In genomic region chr9:125511780-125512179, GRCh38 we compare ENCODE assay signal across 15 cellular contexts.
DNase-seq lines count a peak whose midpoint lies in the region; ATAC-seq and TF ChIP-seq lines count a peak whose summit lies in the region.
"Had no signal": no experiment of that assay in that cellular context is flagged by ENCODE, and none has a peak within 500 bp of the region (broad histone marks: within the 10 kb centered on the region; RNA-seq: fewer than 3 reads in every experiment).

No MANE protein-coding gene starts in this region.

- no peaks in the 10 kb centered on the region for H3K27me3 ChIP-seq in left ventricle myocardium inferior (ENCODE audit: low read depth)
- H3K27me3 ChIP-seq in right cardiac atrium (ENCODE audit: control insufficient read depth, insufficient read depth) = no peaks in the 10 kb centered on the region
- no peaks in the 10 kb centered on the region for H3K27me3 ChIP-seq in breast epithelium
- H3K27me3 ChIP-seq in muscle layer of colon (ENCODE audit: control insufficient read depth in 1 of 2, insufficient read depth in 2 of 2, low read length in 2 of 2) = no peaks in the 10 kb centered on the region
- H3K27me3 ChIP-seq: BLaER1 treated with 17β-estradiol and CSF1 and Interleukin-3, amounts not matched to agents 10 nM and 100 nM had no signal

- H3K9ac ChIP-seq in muscle layer of colon (ENCODE audit: low read length) = no peak overlapping the region
- H3K9ac ChIP-seq: BLaER1 treated with 17β-estradiol and CSF1 and Interleukin-3, amounts not matched to agents 10 nM and 100 nM had no signal

- DNase-seq in left ventricle myocardium inferior (no peak), right cardiac atrium (no peak), breast epithelium (ENCODE audit: low spot score in 2 of 2) (no peak), HK-2 (ENCODE audit: unreplicated experiment) (no peak), NCI-H2081 (lab: John Stamatoyannopoulos, UW) (no peak), NCI-H2227 treated with DMSO at 0.1 percent for 48 hours (lab: John Stamatoyannopoulos, UW) (no peak)
- no peak for DNase-seq in activated naive CD8-positive, alpha-beta T cell treated with anti-CD3 and anti-CD28 coated beads for 36 hours
- DNase-seq: anterior cingulate cortex; cerebellar nuclear complex; NCI-H1436 treated with DMSO at 0.1 percent for 48 hours; stimulated activated CD8-positive, alpha-beta memory T cell treated with anti-CD3 and anti-CD28 coated beads, Interleukin-4, amount 100 ng/mL, for 48 hours had no signal

- no peaks in the 10 kb centered on the region for H3K9me3 Mint-ChIP-seq in activated naive CD8-positive, alpha-beta T cell treated with anti-CD3 and anti-CD28 coated beads for 36 hours

- no peak overlapping the region for H3K4me3 Mint-ChIP-seq in activated naive CD8-positive, alpha-beta T cell treated with anti-CD3 and anti-CD28 coated beads for 36 hours

- peak overlapping the region; percentile 76 for H3K27ac ChIP-seq in left ventricle myocardium inferior (replicated peaks)
- no peak overlapping the region for H3K27ac ChIP-seq in right cardiac atrium (ENCODE audit: low read length)
- H3K27ac ChIP-seq in breast epithelium = peak overlapping the region; percentile 11 to 66
- peak overlapping the region; percentile 77 for H3K27ac ChIP-seq in muscle layer of colon (ENCODE audit: low read depth, low read length)
- H3K27ac ChIP-seq: A549; BLaER1 treated with 17β-estradiol and CSF1 and Interleukin-3, amounts not matched to agents 10 nM and 100 nM; PC-9 had no signal

- H3K4me1 ChIP-seq in left ventricle myocardium inferior = peaks cover 74% of the 10 kb centered on the region
- H3K4me1 ChIP-seq in right cardiac atrium (ENCODE audit: control insufficient read depth, insufficient read depth, low read length) = peaks cover 6% of the 10 kb centered on the region
- H3K4me1 ChIP-seq in breast epithelium = peaks cover 0 to 3% of the 10 kb centered on the region in 2 donors
- peaks cover 47% of the 10 kb centered on the region for H3K4me1 ChIP-seq in muscle layer of colon (ENCODE audit: insufficient read depth, low read length)
- H3K4me1 ChIP-seq: BLaER1 treated with 17β-estradiol and CSF1 and Interleukin-3, amounts not matched to agents 10 nM and 100 nM had no signal

- peaks cover 15% of the 10 kb centered on the region for H3K4me1 Mint-ChIP-seq in activated naive CD8-positive, alpha-beta T cell treated with anti-CD3 and anti-CD28 coated beads for 36 hours

- TF ChIP-seq POLR2A in breast epithelium (IDR thresholded peaks at IDR 0.05) = no peak

- intact Hi-C loops in left ventricle myocardium inferior (cut with micrococcal nuclease) = no loop called here
- intact Hi-C loops in right cardiac atrium (cut with DNase I) = no loop called here
- intact Hi-C loops in breast epithelium (cut with DNase I; ENCODE audit: low total_unique reads) = no loop called here

- H3K36me3 ChIP-seq in left ventricle myocardium inferior = no peaks in the 10 kb centered on the region
- no peaks in the 10 kb centered on the region for H3K36me3 ChIP-seq in breast epithelium
- no peaks in the 10 kb centered on the region for H3K36me3 ChIP-seq in muscle layer of colon (ENCODE audit: insufficient read depth, low read length)

- H3K9me3 ChIP-seq in left ventricle myocardium inferior (replicated peaks) (no peaks in the 10 kb centered on the region), right cardiac atrium (ENCODE audit: control insufficient read depth, low read length) (no peaks in the 10 kb centered on the region), breast epithelium (no peaks in the 10 kb centered on the region), muscle layer of colon (ENCODE audit: low read length) (no peaks in the 10 kb centered on the region)
- H3K9me3 ChIP-seq: A549; BLaER1 treated with 17β-estradiol and CSF1 and Interleukin-3, amounts not matched to agents 10 nM and 100 nM had no signal

- no peaks in the 10 kb centered on the region for H3K27me3 Mint-ChIP-seq in activated naive CD8-positive, alpha-beta T cell treated with anti-CD3 and anti-CD28 coated beads for 36 hours

- no peak overlapping the region for H3K27ac Mint-ChIP-seq in activated naive CD8-positive, alpha-beta T cell treated with anti-CD3 and anti-CD28 coated beads for 36 hours

- TF ChIP-seq CTCF in left ventricle myocardium inferior (IDR thresholded peaks at IDR 0.05; ENCODE audit: borderline replicate concordance) (no peak), breast epithelium (IDR thresholded peaks at IDR 0.05) (no peak)

- no peak overlapping the region for H3K4me3 ChIP-seq in left ventricle myocardium inferior
- H3K4me3 ChIP-seq in right cardiac atrium (ENCODE audit: low read length) = no peak overlapping the region
- H3K4me3 ChIP-seq in breast epithelium = no peak overlapping the region
- H3K4me3 ChIP-seq in muscle layer of colon (ENCODE audit: low read depth in 1 of 2, low read length in 2 of 2) = no peak overlapping the region
- H3K4me3 ChIP-seq: A549; BLaER1 treated with 17β-estradiol and CSF1 and Interleukin-3, amounts not matched to agents 10 nM and 100 nM; PC-9 had no signal

- WGBS in right cardiac atrium = 61% methylated on average over 7 of the region's 7 CpGs

- H3K36me3 Mint-ChIP-seq in activated naive CD8-positive, alpha-beta T cell treated with anti-CD3 and anti-CD28 coated beads for 36 hours = no peaks in the 10 kb centered on the region

- no peak for ATAC-seq in right cardiac atrium
- ATAC-seq: A549 had no signal
